In genomic region chr1:34371829-34372532, GRCh38 we compare ENCODE assay signal across 20 cellular contexts.
"Had no signal": no experiment of that assay in that cellular context is flagged by ENCODE, and none has a peak within 500 bp of the region (broad histone marks: within the 10 kb centered on the region; RNA-seq: fewer than 3 reads in every experiment).

No MANE protein-coding gene starts in this region.

- H3K36me3 Mint-ChIP-seq: activated CD4-positive, alpha-beta memory T cell treated with anti-CD3 and anti-CD28 coated beads for 36 hours; immature natural killer cell; natural killer cell had no signal

- H3K4me1 Mint-ChIP-seq: activated B cell treated with CpG ODN at 0.5 μM for 24 hours; activated naive CD8-positive, alpha-beta T cell treated with anti-CD3 and anti-CD28 coated beads, Interleukin-2, amount 50 U/mL, for 24 hours; immature natural killer cell; natural killer cell had no signal

- ATAC-seq: activated naive CD8-positive, alpha-beta T cell treated with anti-CD3 and anti-CD28 coated beads, Interleukin-2, amount 50 U/mL, for 24 hours; left lobe of liver; psoas muscle had no signal

- H3K27ac Mint-ChIP-seq: activated B cell treated with CpG ODN at 0.5 μM for 24 hours; activated CD4-positive, alpha-beta memory T cell treated with anti-CD3 and anti-CD28 coated beads for 36 hours; activated naive CD8-positive, alpha-beta T cell treated with anti-CD3 and anti-CD28 coated beads, Interleukin-2, amount 50 U/mL, for 24 hours; immature natural killer cell; natural killer cell had no signal

- H3K4me3 ChIP-seq: cardiac muscle cell, ovary, psoas muscle, right atrium auricular region, spleen, upper lobe of left lung had no signal

- H3K4me3 Mint-ChIP-seq: activated B cell treated with CpG ODN at 0.5 μM for 24 hours; activated CD4-positive, alpha-beta memory T cell treated with anti-CD3 and anti-CD28 coated beads for 36 hours; activated naive CD8-positive, alpha-beta T cell treated with anti-CD3 and anti-CD28 coated beads, Interleukin-2, amount 50 U/mL, for 24 hours; immature natural killer cell; natural killer cell had no signal

- DNase-seq: activated B cell treated with CpG ODN at 0.5 μM for 24 hours; activated CD4-positive, alpha-beta memory T cell treated with anti-CD3 and anti-CD28 coated beads for 36 hours; activated CD4-positive, alpha-beta T cell treated with anti-CD3 and anti-CD28 coated beads for 4 hours; activated gamma-delta T cell; activated naive CD4-positive, alpha-beta T cell treated with anti-CD3 and anti-CD28 coated beads, Interleukin-2, amount 50 U/mL, for 16 hours; activated naive CD8-positive, alpha-beta T cell treated with anti-CD3 and anti-CD28 coated beads, Interleukin-2, amount 50 U/mL, for 24 hours; foreskin fibroblast; immature natural killer cell; midbrain; natural killer cell; ovary; psoas muscle; spleen; stimulated activated CD4-positive, alpha-beta T cell treated with anti-CD3 and anti-CD28 coated beads, Interleukin-4, amount 100 ng/mL, for 1 hour; stimulated activated naive CD4-positive, alpha-beta T cell treated with Interleukin-2 at 50 U/mL for 16 hours; T-helper 9 cell; upper lobe of left lung had no signal

- H3K27ac ChIP-seq: cardiac muscle cell, ovary, psoas muscle, right atrium auricular region, spleen, upper lobe of left lung had no signal

- H3K9me3 Mint-ChIP-seq: activated B cell treated with CpG ODN at 0.5 μM for 24 hours; activated CD4-positive, alpha-beta memory T cell treated with anti-CD3 and anti-CD28 coated beads for 36 hours; activated naive CD8-positive, alpha-beta T cell treated with anti-CD3 and anti-CD28 coated beads, Interleukin-2, amount 50 U/mL, for 24 hours; natural killer cell had no signal
